ENCODE assay signal across 8 cellular contexts in genomic region chr15:84600331-84600686, GRCh38. TPM values are rescaled to one million over a fixed set of nuclear protein-coding genes. Genes with fewer than 3 reads are reported as not detected.
DNase-seq lines count a peak whose midpoint lies in the region; ATAC-seq and TF ChIP-seq lines count a peak whose summit lies in the region.

No MANE protein-coding gene starts in this region.

- peaks cover 13% of the 10 kb centered on the region for H3K27me3 Mint-ChIP-seq in endodermal cell (ENCODE audit: insufficient read depth)

- H3K9me3 ChIP-seq in endodermal cell (ENCODE audit: control insufficient read depth, low read length) (no peaks in the 10 kb centered on the region), mesodermal cell (ENCODE audit: control insufficient read depth, low read length) (no peaks in the 10 kb centered on the region)

- DNase-seq in activated CD4-positive, CD25-positive, alpha-beta regulatory T cell treated with anti-CD3 and anti-CD28 coated beads, Interleukin-2, amount 50 U/mL, for 72 hours = no peak
- DNase-seq in NCI-H526 treated with DMSO at 0.1 percent for 48 hours (lab: John Stamatoyannopoulos, UW) = peak; percentile 83
- DNase-seq in activated CD4-positive, alpha-beta T cell treated with anti-CD3 and anti-CD28 coated beads, Interleukin-2, amount 50 U/mL, for 48 hours = peak; percentile 66 to 77
- DNase-seq in endodermal cell = peak; percentile 83
- peak; percentile 32 to 43 for DNase-seq in stimulated activated CD8-positive, alpha-beta memory T cell treated with anti-CD3 and anti-CD28 coated beads, Interleukin-2, amount 100 ng/mL, for 48 hours (ENCODE audit: low read depth in 2 of 2)

- no peak overlapping the region for H3K9ac ChIP-seq in endodermal cell (ENCODE audit: extremely low read depth, low read length, poor library complexity, severe bottlenecking)

- H3K27me3 ChIP-seq in endodermal cell (ENCODE audit: control insufficient read depth, insufficient read depth, low read length, poor library complexity, severe bottlenecking) = no peaks in the 10 kb centered on the region

- peak; percentile 14 to 17 for ATAC-seq in activated CD4-positive, CD25-positive, alpha-beta regulatory T cell treated with anti-CD3 and anti-CD28 coated beads, Interleukin-2, amount 50 U/mL, for 24 hours
- peak; percentile 1 for ATAC-seq in HG03432 (IDR thresholded peaks at IDR 0.05; ENCODE audit: unreplicated experiment)

- H3K27ac ChIP-seq in endodermal cell (ENCODE audit: low read depth, low read length) (no peak overlapping the region), mesodermal cell (ENCODE audit: low read depth, low read length, severe bottlenecking) (no peak overlapping the region)

- peaks cover 18% of the 10 kb centered on the region for H3K36me3 Mint-ChIP-seq in endodermal cell (ENCODE audit: low read depth)

- H3K9me3 Mint-ChIP-seq in endodermal cell = peaks cover 3% of the 10 kb centered on the region

- H3K27ac Mint-ChIP-seq in endodermal cell = peak overlapping the region; percentile 39

- TF ChIP-seq CTCF in endodermal cell (conservative IDR thresholded peaks at IDR 0.05) = no peak

- peak overlapping the region; percentile 81 for H3K4me3 Mint-ChIP-seq in endodermal cell

- H3K4me3 ChIP-seq in endodermal cell (ENCODE audit: low read length) = peak overlapping the region; percentile 98
- peak overlapping the region; percentile 74 for H3K4me3 ChIP-seq in mesodermal cell (ENCODE audit: extremely low read depth, insufficient read depth, low read length, poor library complexity, severe bottlenecking)

- H3K36me3 ChIP-seq in endodermal cell (ENCODE audit: control insufficient read depth, insufficient read depth, low read length) (peaks cover 15% of the 10 kb centered on the region), mesodermal cell (ENCODE audit: control insufficient read depth, insufficient read depth, low read length) (peaks cover 24% of the 10 kb centered on the region)

- peaks cover 13% of the 10 kb centered on the region for H3K4me1 Mint-ChIP-seq in endodermal cell

- H3K4me1 ChIP-seq in endodermal cell (ENCODE audit: control insufficient read depth, insufficient read depth, low read length) (no peaks in the 10 kb centered on the region), mesodermal cell (ENCODE audit: control insufficient read depth, insufficient read depth, low read length, poor library complexity, severe bottlenecking) (peaks cover 14% of the 10 kb centered on the region)

- WGBS in endodermal cell (ENCODE audit: insufficient coverage in 1 of 2, insufficient read length in 1 of 2), 2 experiments = 10 to 11% methylated on average over 7 to 20 of the region's 20 CpGs
- 12 to 13% methylated on average over 10 to 16 of the region's 20 CpGs for WGBS in mesodermal cell (ENCODE audit: insufficient coverage in 2 of 2), 2 experiments

RNA-seq across cellular contexts. Expression of gene ZSCAN2, which starts 0.5 kb away (rescaled TPM):
- total RNA-seq in endodermal cell = 10 to 100 TPM; 23.6 to 31.3 TPM
- 18.8 TPM for polyA plus RNA-seq in endodermal cell (2013, experiment 1 of 2)
- 18.4 TPM for polyA plus RNA-seq in endodermal cell (2013, experiment 2 of 2)
- polyA plus RNA-seq in mesodermal cell (2013, experiment 1 of 2) = 21.9 TPM
- polyA plus RNA-seq in mesodermal cell (2013, experiment 2 of 2) = 18.6 TPM

RNA-seq across cellular contexts. Expression of gene WDR73, which starts 53.8 kb away (rescaled TPM):
- total RNA-seq in endodermal cell = 10 to 100 TPM; 44.1 to 46.8 TPM
- polyA plus RNA-seq in endodermal cell (2013, experiment 1 of 2) = 37.9 TPM
- polyA plus RNA-seq in endodermal cell (2013, experiment 2 of 2) = 32.1 TPM
- 18.5 TPM for polyA plus RNA-seq in mesodermal cell (2013, experiment 1 of 2)
- polyA plus RNA-seq in mesodermal cell (2013, experiment 2 of 2) = 21.6 TPM

RNA-seq across cellular contexts. Expression of gene NMB, which starts 57.7 kb away (rescaled TPM):
- total RNA-seq in endodermal cell = 1 to 10 TPM; 5.3 to 7.3 TPM
- 11.8 TPM for polyA plus RNA-seq in endodermal cell (2013, experiment 1 of 2)
- 10.0 TPM for polyA plus RNA-seq in endodermal cell (2013, experiment 2 of 2)
- polyA plus RNA-seq in mesodermal cell (2013, experiment 1 of 2) = 9.7 TPM
- polyA plus RNA-seq in mesodermal cell (2013, experiment 2 of 2) = 9.4 TPM
